Comparison of ENCODE assay signal across 1 cellular context in the genomic region with DNA sequence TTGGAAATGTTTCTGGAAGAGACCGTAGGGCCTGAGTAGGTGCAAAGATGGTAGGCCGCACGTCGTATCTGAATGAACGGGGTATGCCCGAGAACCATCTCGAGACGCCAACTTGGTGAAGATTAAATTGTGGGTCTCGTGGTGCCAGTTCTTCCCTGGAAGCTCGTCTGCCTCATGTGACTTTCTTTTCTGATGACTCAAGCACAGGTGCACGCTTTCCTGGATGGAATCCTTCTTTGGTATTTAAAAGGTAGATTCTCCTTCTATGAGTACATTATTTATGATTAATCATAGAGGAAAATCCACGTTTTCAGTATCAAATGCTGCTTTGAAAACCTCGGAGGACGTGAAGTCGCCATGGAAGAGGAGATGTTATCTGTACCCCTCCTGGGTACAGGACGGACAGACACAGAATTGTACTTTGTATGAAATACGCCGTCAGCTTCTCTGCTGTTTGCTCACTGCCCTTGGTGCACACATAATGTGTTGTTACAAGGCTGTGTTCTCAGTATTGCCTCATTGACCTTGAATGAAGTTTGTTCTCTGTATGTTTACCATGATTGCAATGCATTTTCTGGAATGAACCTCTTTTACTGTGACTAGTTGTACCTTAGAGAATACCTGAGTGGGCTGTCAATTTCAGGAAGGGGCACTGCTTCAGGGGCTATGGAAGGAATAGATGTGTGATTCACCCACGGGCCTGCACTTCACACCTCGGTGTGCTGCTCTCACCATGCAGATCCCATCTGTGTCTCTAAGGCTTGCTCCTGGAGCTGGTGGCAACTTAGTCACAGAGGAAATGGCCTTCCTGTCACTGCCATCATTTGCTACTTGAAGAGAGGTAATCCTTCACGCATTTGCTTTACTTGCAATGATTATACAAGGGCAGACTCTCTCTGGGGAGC.
TF ChIP-seq lines count a peak whose summit lies in the region.

No MANE protein-coding gene starts in this region.

TF ChIP-seq in HepG2, 621 proteins besides CTCF, POLR2A, EP300 and RAD21 (continued from another document and continues in another):
- TF ChIP-seq, protein P1, sequence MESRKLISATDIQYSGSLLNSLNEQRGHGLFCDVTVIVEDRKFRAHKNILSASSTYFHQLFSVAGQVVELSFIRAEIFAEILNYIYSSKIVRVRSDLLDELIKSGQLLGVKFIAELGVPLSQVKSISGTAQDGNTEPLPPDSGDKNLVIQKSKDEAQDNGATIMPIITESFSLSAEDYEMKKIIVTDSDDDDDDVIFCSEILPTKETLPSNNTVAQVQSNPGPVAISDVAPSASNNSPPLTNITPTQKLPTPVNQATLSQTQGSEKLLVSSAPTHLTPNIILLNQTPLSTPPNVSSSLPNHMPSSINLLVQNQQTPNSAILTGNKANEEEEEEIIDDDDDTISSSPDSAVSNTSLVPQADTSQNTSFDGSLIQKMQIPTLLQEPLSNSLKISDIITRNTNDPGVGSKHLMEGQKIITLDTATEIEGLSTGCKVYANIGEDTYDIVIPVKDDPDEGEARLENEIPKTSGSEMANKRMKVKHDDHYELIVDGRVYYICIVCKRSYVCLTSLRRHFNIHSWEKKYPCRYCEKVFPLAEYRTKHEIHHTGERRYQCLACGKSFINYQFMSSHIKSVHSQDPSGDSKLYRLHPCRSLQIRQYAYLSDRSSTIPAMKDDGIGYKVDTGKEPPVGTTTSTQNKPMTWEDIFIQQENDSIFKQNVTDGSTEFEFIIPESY (CRISPR knock-in tag; IDR thresholded peaks at IDR 0.05): no peak
- TF ChIP-seq ETV6 (CRISPR knock-in tag; conservative IDR thresholded peaks at IDR 0.05) (no peak), RFX1 (IDR thresholded peaks at IDR 0.05) (no peak), ZBTB38 (CRISPR knock-in tag; IDR thresholded peaks at IDR 0.05) (no peak), MXD1 (CRISPR knock-in tag; IDR thresholded peaks at IDR 0.05) (no peak), CHCHD3 (CRISPR knock-in tag; IDR thresholded peaks at IDR 0.05) (no peak), TAF1 (CRISPR knock-in tag; IDR thresholded peaks at IDR 0.05) (no peak), ZBTB10 (CRISPR knock-in tag; IDR thresholded peaks at IDR 0.05; ENCODE audit: borderline replicate concordance) (no peak), TAF15 (IDR thresholded peaks at IDR 0.05; ENCODE audit: low read depth, low read length, poor library complexity, severe bottlenecking) (no peak), KDM4B (CRISPR knock-in tag; IDR thresholded peaks at IDR 0.05) (0 out of 2 replicates have a peak, but pooled peaks have one; percentile 27), GATAD2A (CRISPR knock-in tag; IDR thresholded peaks at IDR 0.05) (peak; percentile 90), MTA1 (CRISPR knock-in tag; IDR thresholded peaks at IDR 0.05; ENCODE audit: borderline replicate concordance) (no peak), CENPX (CRISPR knock-in tag; IDR thresholded peaks at IDR 0.05) (no peak), ZSCAN22 (CRISPR knock-in tag; IDR thresholded peaks at IDR 0.05) (no peak), HOXA3 (CRISPR knock-in tag; IDR thresholded peaks at IDR 0.05) (no peak; the same call in 1 of the 2 replicates), MLLT10 (CRISPR knock-in tag; IDR thresholded peaks at IDR 0.05) (no peak), PRDM10 (CRISPR knock-in tag; IDR thresholded peaks at IDR 0.05; ENCODE audit: low read depth) (no peak), FOXM1 (CRISPR knock-in tag; IDR thresholded peaks at IDR 0.05) (no peak), ZFP36L2 (CRISPR knock-in tag; IDR thresholded peaks at IDR 0.05) (no peak), ZNF451 (CRISPR knock-in tag; IDR thresholded peaks at IDR 0.05) (no peak), ATF7-NPFF (CRISPR knock-in tag; IDR thresholded peaks at IDR 0.05; ENCODE audit: low read depth) (no peak), E2F5 (CRISPR knock-in tag; conservative IDR thresholded peaks at IDR 0.05) (no peak), ZFP36 (IDR thresholded peaks at IDR 0.05; ENCODE audit: borderline replicate concordance, low read depth, low read length, partially characterized antibody) (peak; percentile 84), MED13 (CRISPR knock-in tag; IDR thresholded peaks at IDR 0.05) (no peak), FOXJ3 (CRISPR knock-in tag; IDR thresholded peaks at IDR 0.05; ENCODE audit: borderline replicate concordance) (peak; percentile 93), BRD4 (CRISPR knock-in tag; IDR thresholded peaks at IDR 0.05) (no peak), ZNF256 (CRISPR knock-in tag; conservative IDR thresholded peaks at IDR 0.05) (no peak), NR3C1 (CRISPR knock-in tag; IDR thresholded peaks at IDR 0.05) (no peak)
- TF ChIP-seq, protein P2, sequence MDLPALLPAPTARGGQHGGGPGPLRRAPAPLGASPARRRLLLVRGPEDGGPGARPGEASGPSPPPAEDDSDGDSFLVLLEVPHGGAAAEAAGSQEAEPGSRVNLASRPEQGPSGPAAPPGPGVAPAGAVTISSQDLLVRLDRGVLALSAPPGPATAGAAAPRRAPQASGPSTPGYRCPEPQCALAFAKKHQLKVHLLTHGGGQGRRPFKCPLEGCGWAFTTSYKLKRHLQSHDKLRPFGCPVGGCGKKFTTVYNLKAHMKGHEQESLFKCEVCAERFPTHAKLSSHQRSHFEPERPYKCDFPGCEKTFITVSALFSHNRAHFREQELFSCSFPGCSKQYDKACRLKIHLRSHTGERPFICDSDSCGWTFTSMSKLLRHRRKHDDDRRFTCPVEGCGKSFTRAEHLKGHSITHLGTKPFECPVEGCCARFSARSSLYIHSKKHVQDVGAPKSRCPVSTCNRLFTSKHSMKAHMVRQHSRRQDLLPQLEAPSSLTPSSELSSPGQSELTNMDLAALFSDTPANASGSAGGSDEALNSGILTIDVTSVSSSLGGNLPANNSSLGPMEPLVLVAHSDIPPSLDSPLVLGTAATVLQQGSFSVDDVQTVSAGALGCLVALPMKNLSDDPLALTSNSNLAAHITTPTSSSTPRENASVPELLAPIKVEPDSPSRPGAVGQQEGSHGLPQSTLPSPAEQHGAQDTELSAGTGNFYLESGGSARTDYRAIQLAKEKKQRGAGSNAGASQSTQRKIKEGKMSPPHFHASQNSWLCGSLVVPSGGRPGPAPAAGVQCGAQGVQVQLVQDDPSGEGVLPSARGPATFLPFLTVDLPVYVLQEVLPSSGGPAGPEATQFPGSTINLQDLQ (CRISPR knock-in tag; IDR thresholded peaks at IDR 0.05): no peak
- TF ChIP-seq, protein P3, sequence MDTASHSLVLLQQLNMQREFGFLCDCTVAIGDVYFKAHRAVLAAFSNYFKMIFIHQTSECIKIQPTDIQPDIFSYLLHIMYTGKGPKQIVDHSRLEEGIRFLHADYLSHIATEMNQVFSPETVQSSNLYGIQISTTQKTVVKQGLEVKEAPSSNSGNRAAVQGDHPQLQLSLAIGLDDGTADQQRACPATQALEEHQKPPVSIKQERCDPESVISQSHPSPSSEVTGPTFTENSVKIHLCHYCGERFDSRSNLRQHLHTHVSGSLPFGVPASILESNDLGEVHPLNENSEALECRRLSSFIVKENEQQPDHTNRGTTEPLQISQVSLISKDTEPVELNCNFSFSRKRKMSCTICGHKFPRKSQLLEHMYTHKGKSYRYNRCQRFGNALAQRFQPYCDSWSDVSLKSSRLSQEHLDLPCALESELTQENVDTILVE (CRISPR knock-in tag; IDR thresholded peaks at IDR 0.05): peak; percentile 68
- TF ChIP-seq, protein P4, sequence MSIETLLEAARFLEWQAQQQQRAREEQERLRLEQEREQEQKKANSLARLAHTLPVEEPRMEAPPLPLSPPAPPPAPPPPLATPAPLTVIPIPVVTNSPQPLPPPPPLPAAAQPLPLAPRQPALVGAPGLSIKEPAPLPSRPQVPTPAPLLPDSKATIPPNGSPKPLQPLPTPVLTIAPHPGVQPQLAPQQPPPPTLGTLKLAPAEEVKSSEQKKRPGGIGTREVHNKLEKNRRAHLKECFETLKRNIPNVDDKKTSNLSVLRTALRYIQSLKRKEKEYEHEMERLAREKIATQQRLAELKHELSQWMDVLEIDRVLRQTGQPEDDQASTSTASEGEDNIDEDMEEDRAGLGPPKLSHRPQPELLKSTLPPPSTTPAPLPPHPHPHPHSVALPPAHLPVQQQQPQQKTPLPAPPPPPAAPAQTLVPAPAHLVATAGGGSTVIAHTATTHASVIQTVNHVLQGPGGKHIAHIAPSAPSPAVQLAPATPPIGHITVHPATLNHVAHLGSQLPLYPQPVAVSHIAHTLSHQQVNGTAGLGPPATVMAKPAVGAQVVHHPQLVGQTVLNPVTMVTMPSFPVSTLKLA (IDR thresholded peaks at IDR 0.05): no peak
- TF ChIP-seq, protein P5, sequence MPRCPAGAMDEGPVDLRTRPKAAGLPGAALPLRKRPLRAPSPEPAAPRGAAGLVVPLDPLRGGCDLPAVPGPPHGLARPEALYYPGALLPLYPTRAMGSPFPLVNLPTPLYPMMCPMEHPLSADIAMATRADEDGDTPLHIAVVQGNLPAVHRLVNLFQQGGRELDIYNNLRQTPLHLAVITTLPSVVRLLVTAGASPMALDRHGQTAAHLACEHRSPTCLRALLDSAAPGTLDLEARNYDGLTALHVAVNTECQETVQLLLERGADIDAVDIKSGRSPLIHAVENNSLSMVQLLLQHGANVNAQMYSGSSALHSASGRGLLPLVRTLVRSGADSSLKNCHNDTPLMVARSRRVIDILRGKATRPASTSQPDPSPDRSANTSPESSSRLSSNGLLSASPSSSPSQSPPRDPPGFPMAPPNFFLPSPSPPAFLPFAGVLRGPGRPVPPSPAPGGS (CRISPR knock-in tag; IDR thresholded peaks at IDR 0.05): no peak
